ENCODE assay signal across 8 cellular contexts in genomic region chr11:95230054-95231034, GRCh38. TPM values are rescaled to one million over a fixed set of nuclear protein-coding genes. Genes with fewer than 3 reads are reported as not detected.
DNase-seq lines count a peak whose midpoint lies in the region; ATAC-seq, FAIRE-seq and TF ChIP-seq lines count a peak whose summit lies in the region.

No MANE protein-coding gene starts in this region.

- no peaks in the 10 kb centered on the region for H3K79me1 ChIP-seq in H1 (ENCODE audit: low read depth, low read length)
- H3K79me1 ChIP-seq in mesenchymal stem cell (replicated peaks; ENCODE audit: low read length, poor library complexity, severe bottlenecking): no peaks in the 10 kb centered on the region

- H3K23ac ChIP-seq in H1 (ENCODE audit: insufficient read length): no peak overlapping the region
- peak overlapping the region in 1 of 2 experiments; percentile 95 for H3K23ac ChIP-seq in mesenchymal stem cell (ENCODE audit: low read length in 2 of 2)

- no peak overlapping the region for H3K56ac ChIP-seq in H1 (replicated peaks; ENCODE audit: insufficient read length, low read depth, low read length)

- DNase-seq in Calu3: peak; percentile 8
- no peak for DNase-seq in Jurkat, Clone E6-1 (ENCODE audit: low read depth, low spot score)
- DNase-seq in activated CD4-positive, alpha-beta T cell treated with anti-CD3 and anti-CD28 coated beads, Interleukin-2, amount 50 U/mL, for 1 hour: peak; percentile 13
- peak in 1 of 2 experiments; percentile 66 for DNase-seq in H1 (ENCODE audit: low read depth in 1 of 2, low spot score in 2 of 2)
- peak; percentile 52 for DNase-seq in mesenchymal stem cell
- DNase-seq in substantia nigra (lab: John Stamatoyannopoulos, UW): peak in 34 of 49 donors; percentile 3 to 81 (median 47)
- DNase-seq in HK-2 (ENCODE audit: unreplicated experiment): no peak

- H4K91ac ChIP-seq in H1 (replicated peaks; ENCODE audit: insufficient read length, low read length) (no peak overlapping the region), mesenchymal stem cell (ENCODE audit: low read length) (peak overlapping the region; percentile 68)

- WGBS in H1 (ENCODE audit: extremely low coverage in 1 of 2, insufficient coverage in 1 of 2, insufficient read length in 1 of 2, insufficient replicate concordance in 2 of 2, low coverage in 1 of 2, low lambda C conversion rate in 2 of 2, missing lambda C conversion rate in 1 of 2), 2 experiments: 1% methylated on average over 35 of the region's 70 CpGs; no CpG with 5 or more reads in 1 of the 2 experiments
- 2% methylated on average over 55 of the region's 70 CpGs for WGBS in mesenchymal stem cell

- H2BK12ac ChIP-seq in H1 (ENCODE audit: low read depth, low read length): no peak overlapping the region
- H2BK12ac ChIP-seq in mesenchymal stem cell (ENCODE audit: low read length in 2 of 2): peak overlapping the region in 1 of 2 experiments; percentile 60

- no peak overlapping the region for H2BK20ac ChIP-seq in H1 (ENCODE audit: low read length)

- H4K20me1 ChIP-seq in H1 (replicated peaks in 1 of 2; ENCODE audit: control insufficient read depth in 1 of 2, insufficient read depth in 2 of 2, low read length in 2 of 2): no peaks in the 10 kb centered on the region

- peaks cover 12% of the 10 kb centered on the region for H3K23me2 ChIP-seq in H1 (ENCODE audit: low read depth, low read length)

- CTCF ChIA-PET in Calu3 (lab: Charles Lee): interaction anchor here (0.7 to 1.1 kb wide), 3 partner anchors 11 to 318 kb away, joined by 3 to 5 read pairs (median 3); no protein-coding TSS in a partner anchor
- CTCF ChIA-PET in H1 (lab: Charles Lee; ENCODE audit: partially characterized antibody): interaction anchor here (0.8 to 1.6 kb wide), 11 partner anchors 15 to 475 kb away, joined by 3 to 5 read pairs (median 5); no protein-coding TSS in a partner anchor

- H2BK5ac ChIP-seq in H1 (ENCODE audit: low read depth, low read length) (no peak overlapping the region), mesenchymal stem cell (ENCODE audit: low read depth, low read length, poor library complexity, severe bottlenecking) (peak overlapping the region; percentile 82)

- no peaks in the 10 kb centered on the region for H3K36me3 ChIP-seq in H1 (ENCODE audit: control insufficient read depth in 2 of 4, insufficient read depth in 4 of 4, low read length in 3 of 4)
- no peaks in the 10 kb centered on the region for H3K36me3 ChIP-seq in mesenchymal stem cell (ENCODE audit: control insufficient read depth in 1 of 2, insufficient read depth in 2 of 2, low read depth in 1 of 2, low read length in 2 of 2)

- H3K27ac Mint-ChIP-seq in Calu3 (ENCODE audit: unreplicated experiment): peak overlapping the region; percentile 45

- H4K8ac ChIP-seq in H1 (ENCODE audit: extremely low read depth, insufficient read depth, low read length) (no peak overlapping the region), mesenchymal stem cell (ENCODE audit: low read length) (no peak overlapping the region)

- H3K27ac ChIP-seq in H1 (ENCODE audit: low read depth, low read length) (no peak overlapping the region), mesenchymal stem cell (ENCODE audit: low read length, poor library complexity, severe bottlenecking) (peak overlapping the region; percentile 66), substantia nigra (ENCODE audit: low read depth, low read length, poor library complexity, severe bottlenecking) (peak overlapping the region; percentile 78)

- no peak overlapping the region for H3K4ac ChIP-seq in H1 (replicated peaks; ENCODE audit: insufficient read length, low read depth, low read length)
- H3K4ac ChIP-seq in mesenchymal stem cell (ENCODE audit: low read depth in 1 of 2, low read length in 2 of 2): peak overlapping the region in 1 of 2 experiments; percentile 89

- intact Hi-C loops in Calu3 (cut with micrococcal nuclease; ENCODE audit: unreplicated experiment): loop anchor here (10.0 kb wide), 2 partner anchors 224 to 454 kb away; no protein-coding TSS in a partner anchor

- H2BK15ac ChIP-seq in H1 (ENCODE audit: low read length) (no peak overlapping the region), mesenchymal stem cell (ENCODE audit: low read depth, poor library complexity, severe bottlenecking) (peak overlapping the region; percentile 96)

- H3K9me3 Mint-ChIP-seq in Calu3 (ENCODE audit: low read depth, unreplicated experiment): no peaks in the 10 kb centered on the region

- H3K79me2 ChIP-seq in H1 (ENCODE audit: control insufficient read depth in 1 of 2, insufficient read depth in 2 of 2, low read length in 2 of 2): peaks cover 0 to 52% of the 10 kb centered on the region in 2 experiments; a peak in 3 of 4 replicates

- H3K4me2 ChIP-seq in H1 (ENCODE audit: insufficient read depth in 1 of 2, low read depth in 2 of 2, low read length in 2 of 2) (peak overlapping the region; percentile 88 to 98), mesenchymal stem cell (ENCODE audit: low read length, poor library complexity, severe bottlenecking) (peak overlapping the region; percentile 77)

- ATAC-seq in GM21529 (IDR thresholded peaks at IDR 0.05; ENCODE audit: unreplicated experiment): peak; percentile 10

- no peak overlapping the region for H3K14ac ChIP-seq in H1 (ENCODE audit: insufficient read length)
- H3K14ac ChIP-seq in mesenchymal stem cell (ENCODE audit: low read length in 2 of 2): peak overlapping the region in 1 of 2 experiments; percentile 94

- peaks cover 7% of the 10 kb centered on the region for H3K36me3 Mint-ChIP-seq in Calu3 (ENCODE audit: insufficient read depth, unreplicated experiment)

- no peak; a peak in 1 of 4 replicates for TF ChIP-seq RAD21 in H1 (IDR thresholded peaks at IDR 0.05 in 1 of 2, conservative IDR thresholded peaks at IDR 0.05 in 1 of 2; ENCODE audit: low read depth in 2 of 2, low read length in 2 of 2)

- no peak overlapping the region; the same call in 1 of the 2 replicates for H3K18ac ChIP-seq in H1 (ENCODE audit: extremely low read depth, low read length)
- H3K18ac ChIP-seq in mesenchymal stem cell (ENCODE audit: low read depth in 1 of 2, low read length in 2 of 2): peak overlapping the region; percentile 67 to 96

- H3K27me3 ChIP-seq in H1 (replicated peaks in 1 of 4; ENCODE audit: control insufficient read depth in 3 of 4, extremely low read depth in 1 of 4, insufficient read depth in 3 of 4, low read length in 3 of 4) (peaks cover 0 to 4% (median 0%) of the 10 kb centered on the region in 4 experiments; a peak in 3 of 7 replicates), mesenchymal stem cell (ENCODE audit: control insufficient read depth in 1 of 2, insufficient read depth in 1 of 2, low read length in 2 of 2) (no peaks in the 10 kb centered on the region)

- H3K9ac ChIP-seq in H1 (replicated peaks in 1 of 4; ENCODE audit: extremely low read depth in 1 of 4, low read depth in 3 of 4, low read length in 3 of 4): peak overlapping the region; percentile 31 to 82 (median 60); a peak in 5 of 7 replicates
- H3K9ac ChIP-seq in mesenchymal stem cell (ENCODE audit: low read length): peak overlapping the region; percentile 88

- FAIRE-seq in H1 (lab: Jason Lieb, UNC): no peak

- peak overlapping the region; percentile 55 for H3K4me3 ChIP-seq in Jurkat, Clone E6-1 (ENCODE audit: low read length)
- peak overlapping the region; percentile 92 to 97 (median 94) for H3K4me3 ChIP-seq in H1 (ENCODE audit: extremely low read depth in 1 of 4, insufficient read depth in 2 of 4, low read depth in 3 of 4, low read length in 4 of 4)
- H3K4me3 ChIP-seq in mesenchymal stem cell (ENCODE audit: insufficient read depth in 1 of 2, low read depth in 1 of 2, low read length in 2 of 2): peak overlapping the region; percentile 90 to 91

- H2AFZ ChIP-seq in H1 (ENCODE audit: low read length): 0 out of 2 replicates have a peak overlapping the region, but pooled peaks have one; percentile 63
- peak overlapping the region; percentile 63 for H2AFZ ChIP-seq in mesenchymal stem cell (ENCODE audit: low read depth, low read length)

- POLR2A ChIA-PET in H1 (lab: Charles Lee; ENCODE audit: partially characterized antibody): interaction anchor here (0.6 to 1.9 kb wide), 7 partner anchors 13 to 163 kb away, joined by 3 to 7 read pairs (median 3); no protein-coding TSS in a partner anchor

- H3K4me3 Mint-ChIP-seq in Calu3 (ENCODE audit: low read depth, unreplicated experiment): no peak overlapping the region

- H3K4me1 ChIP-seq in H1 (replicated peaks in 1 of 4; ENCODE audit: control insufficient read depth in 3 of 4, insufficient read depth in 4 of 4, low read length in 3 of 4) (peaks cover 0 to 13% (median 4%) of the 10 kb centered on the region in 4 experiments; a peak in 3 of 7 replicates), mesenchymal stem cell (ENCODE audit: control insufficient read depth, insufficient read depth, low read depth, low read length) (no peaks in the 10 kb centered on the region)

- no peaks in the 10 kb centered on the region for H3K27me3 Mint-ChIP-seq in Calu3 (ENCODE audit: unreplicated experiment)

- no peak overlapping the region for H2AK5ac ChIP-seq in H1 (ENCODE audit: low read depth, low read length)
- H2AK5ac ChIP-seq in mesenchymal stem cell (ENCODE audit: low read length, severe bottlenecking): peak overlapping the region; percentile 57

- no peak overlapping the region for H4K5ac ChIP-seq in H1 (ENCODE audit: insufficient read length, low read depth, low read length)

- H3K9me3 ChIP-seq in H1 (ENCODE audit: insufficient read depth in 2 of 2, low read depth in 1 of 2, low read length in 1 of 2) (no peaks in the 10 kb centered on the region), mesenchymal stem cell (ENCODE audit: control insufficient read depth, low read length) (no peaks in the 10 kb centered on the region)

- TF ChIP-seq EP300 in H1 (IDR thresholded peaks at IDR 0.05; ENCODE audit: borderline replicate concordance in 1 of 2, low read depth in 2 of 2, low read length in 2 of 2): no peak

- TF ChIP-seq CTCF in Calu3 (IDR thresholded peaks at IDR 0.05; ENCODE audit: unreplicated experiment) (no peak), H1 (IDR thresholded peaks at IDR 0.05; ENCODE audit: control extremely low read depth in 1 of 3, insufficient read depth in 1 of 3, low read depth in 1 of 3, low read length in 3 of 3) (no peak)

- TF ChIP-seq POLR2A in H1 (IDR thresholded peaks at IDR 0.05; ENCODE audit: control extremely low read depth in 1 of 2, low read depth in 2 of 2, low read length in 2 of 2): no peak

- no peak overlapping the region for H2BK120ac ChIP-seq in H1 (replicated peaks; ENCODE audit: low read depth, low read length)
- peak overlapping the region; percentile 73 for H2BK120ac ChIP-seq in mesenchymal stem cell (ENCODE audit: low read depth, low read length)

- H3K4me1 Mint-ChIP-seq in Calu3 (ENCODE audit: low read depth, unreplicated experiment): no peaks in the 10 kb centered on the region

- BruUV-seq in Calu3 (replicated peaks; lab: Mats Ljungman, UMichigan): no TSS peak

RNA-seq across cellular contexts. Expression of gene SESN3, which starts 0.7 kb away (rescaled TPM):
- total RNA-seq in Calu3 (2022): 5.6 and 6.0 TPM in 2 replicates
- polyA plus RNA-seq in Jurkat, Clone E6-1 (2012; ENCODE audit: insufficient read depth, insufficient read length): 1.6 TPM
- 29.8 and 31.1 TPM in 2 replicates for total RNA-seq in H1 (2021; fragmentation: NEBNext Ultra II Directional; extraction: Animal tissue kit (Norgen Biotek cat#: 25700))
- 6.9 and 10.2 TPM in 2 replicates for polyA plus RNA-seq in H1 (2011; rRNA removed)
- 12.1 TPM for polyA plus RNA-seq in H1 (2011; cell fraction: cytosol; rRNA removed)
- 5.9 TPM for polyA plus RNA-seq in H1 (2011; cell fraction: nucleus; rRNA removed)
- polyA plus RNA-seq in H1 (2012, experiment 1 of 2): 4.8 to 9.8 TPM (median 6.0 TPM) in 4 replicates
- polyA plus RNA-seq in H1 (2012, experiment 2 of 2): 0.63 TPM
- polyA plus RNA-seq in H1 (2013, experiment 1 of 2): 5.9 TPM
- polyA plus RNA-seq in H1 (2013, experiment 2 of 2): 5.3 TPM
- 54.6 and 58.0 TPM in 2 replicates for polyA minus RNA-seq in H1 (2011; rRNA and poly(A)+ RNA removed)
- polyA minus RNA-seq in H1 (2011; cell fraction: cytosol; rRNA and poly(A)+ RNA removed): 32.7 TPM
- 59.5 TPM for polyA minus RNA-seq in H1 (2011; cell fraction: nucleus; rRNA and poly(A)+ RNA removed)
- 13.0 TPM for polyA plus RNA-seq in mesenchymal stem cell (2013, experiment 1 of 2)
- polyA plus RNA-seq in mesenchymal stem cell (2013, experiment 2 of 2): 13.2 TPM

Comparison
In these comparisons a context has a peak if more than half of its experiments do, and no peak if none do; other contexts are left out.
1. DNase-seq: peak in Calu3 (single experiment), activated CD4-positive, alpha-beta T cell treated with anti-CD3 and anti-CD28 coated beads, Interleukin-2, amount 50 U/mL, for 1 hour (single experiment), mesenchymal stem cell (single experiment) and substantia nigra (34 of 49); none in Jurkat, Clone E6-1 (single experiment) and HK-2 (single experiment).
2. Peak in every context shown above with its lines, with median percentiles within 50 percentile points of each other: H3K4me3 ChIP-seq.